In genomic region chr16:56588781-56589140, GRCh38 we compare ENCODE assay signal across 2 cellular contexts.
TF ChIP-seq lines count a peak whose summit lies in the region.

No MANE protein-coding gene starts in this region.

TF ChIP-seq in liver, 16 proteins besides CTCF, POLR2A, EP300 and RAD21:
- TF ChIP-seq MAX (IDR thresholded peaks at IDR 0.05) (no peak), GABPA (IDR thresholded peaks at IDR 0.05 in 1 of 2, conservative IDR thresholded peaks at IDR 0.05 in 1 of 2) (no peak), HNF4A (conservative IDR thresholded peaks at IDR 0.05) (no peak), FOXA1 (IDR thresholded peaks at IDR 0.05) (no peak), ATF3 (IDR thresholded peaks at IDR 0.05) (no peak), NR2F2 (IDR thresholded peaks at IDR 0.05) (no peak), TAF1 (conservative IDR thresholded peaks at IDR 0.05) (no peak)

TF ChIP-seq in HepG2, 621 proteins besides CTCF, POLR2A, EP300 and RAD21:
- TF ChIP-seq MAX (IDR thresholded peaks at IDR 0.05) (no peak), HNRNPK (IDR thresholded peaks at IDR 0.05; ENCODE audit: low read depth, low read length, poor library complexity, severe bottlenecking) (no peak), RFX1 (IDR thresholded peaks at IDR 0.05) (no peak), HIVEP1 (CRISPR knock-in tag; IDR thresholded peaks at IDR 0.05) (no peak), MTF1 (CRISPR knock-in tag; IDR thresholded peaks at IDR 0.05) (no peak)
